ENCODE assay signal across 11 cellular contexts in the genomic region with DNA sequence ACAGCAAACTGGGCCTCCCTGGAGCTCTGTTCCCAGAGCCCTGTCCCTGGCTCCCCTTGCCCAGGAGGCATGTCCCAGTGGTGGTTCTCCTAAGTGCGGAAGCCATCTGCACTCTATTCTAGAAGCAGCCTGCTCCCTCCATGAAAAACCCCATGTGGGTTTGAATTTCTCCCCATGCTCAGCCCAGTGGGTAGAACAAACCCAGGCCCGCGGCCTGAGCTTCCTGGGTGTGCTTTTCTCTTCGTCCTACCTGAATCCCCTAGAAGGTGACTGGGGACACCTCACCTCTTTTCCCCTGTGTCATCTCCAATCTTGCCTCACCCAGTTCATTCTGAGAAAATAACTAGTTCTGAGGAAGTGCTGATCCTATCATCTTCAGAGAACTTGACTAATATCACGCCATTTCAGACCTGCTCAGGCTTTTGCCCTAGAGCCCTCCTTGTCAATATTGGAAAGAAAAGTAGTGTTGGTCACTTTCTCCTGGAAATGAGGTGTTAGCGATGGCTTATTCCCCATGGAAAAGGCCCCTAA. TPM values are rescaled to one million over a fixed set of nuclear protein-coding genes. Genes with fewer than 3 reads are reported as not detected.
DNase-seq lines count a peak whose midpoint lies in the region; ATAC-seq and TF ChIP-seq lines count a peak whose summit lies in the region.
"Had no signal": no experiment of that assay in that cellular context is flagged by ENCODE, and none has a peak within 500 bp of the region (broad histone marks: within the 10 kb centered on the region; RNA-seq: fewer than 3 reads in every experiment).

No MANE protein-coding gene starts in this region.

- H3K9ac ChIP-seq in mesendoderm (ENCODE audit: low read length), result no peak overlapping the region

- no peak overlapping the region for H2AK5ac ChIP-seq in mesendoderm (ENCODE audit: low read length)

- no peak overlapping the region for H3K18ac ChIP-seq in mesendoderm (ENCODE audit: low read length)

- TF ChIP-seq POLR2A in heart left ventricle (IDR thresholded peaks at IDR 0.05) (no peak), testis (IDR thresholded peaks at IDR 0.05) (no peak)

- peaks cover 0 to 32% (median 0%) of the 10 kb centered on the region in 9 donors for H3K36me3 ChIP-seq in heart left ventricle
- H3K36me3 ChIP-seq in naive thymus-derived CD4-positive, alpha-beta T cell (ENCODE audit: control insufficient read depth in 2 of 3, insufficient read depth in 3 of 3, low read length in 3 of 3), result peaks cover 11 to 37% (median 13%) of the 10 kb centered on the region in 3 experiments
- H3K36me3 ChIP-seq in mesendoderm (ENCODE audit: control insufficient read depth, insufficient read depth, low read length), result no peaks in the 10 kb centered on the region
- no peaks in the 10 kb centered on the region for H3K36me3 ChIP-seq in testis (ENCODE audit: low read depth, missing control alignments)

- H3K27me3 ChIP-seq in heart left ventricle, result no peaks in the 10 kb centered on the region
- no peaks in the 10 kb centered on the region for H3K27me3 ChIP-seq in naive thymus-derived CD4-positive, alpha-beta T cell (ENCODE audit: control insufficient read depth in 2 of 2, insufficient read depth in 2 of 2, low read length in 2 of 2)
- H3K27me3 ChIP-seq in mesendoderm (ENCODE audit: insufficient read depth, low read length, poor library complexity), result no peaks in the 10 kb centered on the region
- no peaks in the 10 kb centered on the region for H3K27me3 ChIP-seq in testis

- H3K27ac Mint-ChIP-seq in naive thymus-derived CD4-positive, alpha-beta T cell, result peak overlapping the region; percentile 79 to 98 (median 88)
- H3K27ac Mint-ChIP-seq in type B pancreatic cell, result no peak overlapping the region

- no peak for TF ChIP-seq CTCF in heart left ventricle (IDR thresholded peaks at IDR 0.05)
- TF ChIP-seq CTCF in type B pancreatic cell (conservative IDR thresholded peaks at IDR 0.05), result no peak
- no peak for TF ChIP-seq CTCF in testis (IDR thresholded peaks at IDR 0.05)

- H3K79me2 ChIP-seq in mesendoderm (ENCODE audit: control insufficient read depth, insufficient read depth, low read length), result no peaks in the 10 kb centered on the region

- peaks cover 14 to 63% (median 27%) of the 10 kb centered on the region in 5 donors for H3K36me3 Mint-ChIP-seq in naive thymus-derived CD4-positive, alpha-beta T cell
- no peaks in the 10 kb centered on the region for H3K36me3 Mint-ChIP-seq in type B pancreatic cell

- no peak overlapping the region for H2BK5ac ChIP-seq in mesendoderm (ENCODE audit: low read length)

- no peak overlapping the region for H3K23ac ChIP-seq in mesendoderm (ENCODE audit: low read length)

- H3K4me3 ChIP-seq in heart left ventricle, result no peak overlapping the region
- H3K4me3 ChIP-seq in naive thymus-derived CD4-positive, alpha-beta T cell (ENCODE audit: low read length), result peak overlapping the region; percentile 23
- H3K4me3 ChIP-seq in mesendoderm (ENCODE audit: low read length), result no peak overlapping the region
- no peak overlapping the region for H3K4me3 ChIP-seq in testis

- POLR2A ChIA-PET in naive thymus-derived CD4-positive, alpha-beta T cell (lab: Charles Lee), result interaction anchor here (0.5 to 15.8 kb wide), 12 partner anchors 10 to 154 kb away, joined by 3 to 255 read pairs (median 14); a partner anchor contains a TSS

- no peak overlapping the region for H2BK15ac ChIP-seq in mesendoderm (replicated peaks; ENCODE audit: low read depth)

- DNase-seq in heart left ventricle (no peak), Right ventricle myocardium inferior (ENCODE audit: missing footprints) (no peak), type B pancreatic cell (ENCODE audit: extremely low spot score, unreplicated experiment) (peak; percentile 55), C1 segment of cervical spinal cord (lab: John Stamatoyannopoulos, UW) (no peak), mesendoderm (no peak), testis (no peak)
- DNase-seq in activated effector memory CD4-positive, alpha-beta T cell treated with anti-CD3 and anti-CD28 coated beads, Interleukin-2, amount 50 U/mL, for 16 hours, result peak; percentile 86
- peak in 1 of 9 donors; percentile 60 for DNase-seq in naive thymus-derived CD4-positive, alpha-beta T cell
- DNase-seq: kidney glomerular epithelial cell; NK-92 treated with Interleukin-12 subunit alpha and Interleukin-12 subunit beta, amount 100 ng/mL, for 24 hours had no signal

- ATAC-seq in heart left ventricle, result no peak
- no peak for ATAC-seq in Right ventricle myocardium inferior
- ATAC-seq in naive thymus-derived CD4-positive, alpha-beta T cell, result peak; percentile 24

- peaks cover 0 to 100% (median 5%) of the 10 kb centered on the region in 12 donors for H3K4me1 ChIP-seq in heart left ventricle
- peaks cover 57 to 96% of the 10 kb centered on the region in 2 donors for H3K4me1 ChIP-seq in naive thymus-derived CD4-positive, alpha-beta T cell (ENCODE audit: control insufficient read depth in 2 of 2, insufficient read depth in 2 of 2, low read length in 2 of 2)
- no peaks in the 10 kb centered on the region for H3K4me1 ChIP-seq in mesendoderm (ENCODE audit: control insufficient read depth, low read depth, low read length)
- peaks cover 5% of the 10 kb centered on the region for H3K4me1 ChIP-seq in testis

- H3K4me2 ChIP-seq in mesendoderm (ENCODE audit: low read length), result no peak overlapping the region

- peak overlapping the region in 9 of 12 donors; percentile 25 to 90 (median 75) for H3K27ac ChIP-seq in heart left ventricle
- H3K27ac ChIP-seq in naive thymus-derived CD4-positive, alpha-beta T cell (ENCODE audit: low read depth, low read length), result peak overlapping the region; percentile 58
- H3K27ac ChIP-seq in mesendoderm (ENCODE audit: low read depth, low read length), result no peak overlapping the region
- no peak overlapping the region for H3K27ac ChIP-seq in testis

- H3K9me3 ChIP-seq in heart left ventricle (peaks cover 0 to 6% (median 0%) of the 10 kb centered on the region in 12 donors), testis (no peaks in the 10 kb centered on the region)
- H3K9me3 ChIP-seq in naive thymus-derived CD4-positive, alpha-beta T cell (ENCODE audit: control insufficient read depth in 2 of 3, low read length in 3 of 3), result no peaks in the 10 kb centered on the region

- H3K27me3 Mint-ChIP-seq in naive thymus-derived CD4-positive, alpha-beta T cell, result no peaks in the 10 kb centered on the region
- H3K27me3 Mint-ChIP-seq in type B pancreatic cell, result peaks cover 20% of the 10 kb centered on the region

- peak overlapping the region; percentile 14 to 82 (median 59) for H3K4me3 Mint-ChIP-seq in naive thymus-derived CD4-positive, alpha-beta T cell
- no peak overlapping the region for H3K4me3 Mint-ChIP-seq in type B pancreatic cell

- no peak overlapping the region for H3K56ac ChIP-seq in mesendoderm (ENCODE audit: low read length)

- intact Hi-C loops in heart left ventricle (cut with DNase I) (loop anchor here in 1 of 10 donors (2.0 kb wide), 1 partner anchor 51 kb away; no protein-coding TSS in a partner anchor), Right ventricle myocardium inferior (cut with DNase I) (no loop called here), testis (cut with DNase I; ENCODE audit: low total_unique reads) (no loop called here)
- intact Hi-C loops in naive thymus-derived CD4-positive, alpha-beta T cell (cut with micrococcal nuclease), result loop anchor here (1.0 to 10.0 kb wide), 8 partner anchors 10 to 433 kb away; a partner anchor contains a TSS

- H3K79me1 ChIP-seq in mesendoderm (ENCODE audit: low read length), result no peaks in the 10 kb centered on the region

- H2BK120ac ChIP-seq in mesendoderm (ENCODE audit: low read depth, low read length), result no peak overlapping the region

- 77 to 87% (median 83%) methylated on average over 6 of the region's 6 CpGs for WGBS in heart left ventricle, 4 donors
- no CpG with 5 or more reads among the region's 6 CpGs for WGBS in mesendoderm (ENCODE audit: extremely low coverage, insufficient coverage, low lambda C conversion rate)
- 85 to 96% methylated on average over 6 of the region's 6 CpGs for WGBS in testis, 2 donors

- H3K9me3 Mint-ChIP-seq in naive thymus-derived CD4-positive, alpha-beta T cell, result peaks cover 0 to 8% (median 2%) of the 10 kb centered on the region in 11 donors
- no peaks in the 10 kb centered on the region for H3K9me3 Mint-ChIP-seq in type B pancreatic cell

- CTCF ChIA-PET in naive thymus-derived CD4-positive, alpha-beta T cell (lab: Charles Lee), result interaction anchor here (0.7 to 4.0 kb wide), 7 partner anchors 15 to 945 kb away, joined by 3 to 29 read pairs (median 4); a partner anchor contains a TSS

- H3K4me1 Mint-ChIP-seq in naive thymus-derived CD4-positive, alpha-beta T cell, result peaks cover 66 to 97% (median 73%) of the 10 kb centered on the region in 7 donors
- peaks cover 6% of the 10 kb centered on the region for H3K4me1 Mint-ChIP-seq in type B pancreatic cell (ENCODE audit: unreplicated experiment)

- no peak overlapping the region for H4K8ac ChIP-seq in mesendoderm (ENCODE audit: low read depth, low read length)

- no peak overlapping the region for H3K4ac ChIP-seq in mesendoderm (ENCODE audit: low read depth, low read length)

- H4K5ac ChIP-seq in mesendoderm (ENCODE audit: low read length), result no peak overlapping the region

RNA-seq across cellular contexts. Expression of a gene that starts 15.9 kb away (rescaled TPM):
- total RNA-seq in heart left ventricle (10 to 100 TPM in 2 of 9 donors, 1 to 10 TPM in 7; 2.1 to 49.0 (median 6.3) TPM), Right ventricle myocardium inferior (7.2 TPM), type B pancreatic cell (ENCODE audit: low replicate concordance) (0.48 and 0.62 TPM in 2 replicates), testis (1 to 10 TPM; 3.6 to 7.6 TPM)
- polyA plus RNA-seq in heart left ventricle (1 to 10 TPM; 3.7 to 3.9 TPM), testis (ENCODE audit: insufficient read depth, low read depth, low replicate concordance) (12.8 TPM)
- total RNA-seq in naive thymus-derived CD4-positive, alpha-beta T cell, result 100 to 1,000 TPM; 154 to 300 (median 184) TPM
- 100 to 1,000 TPM in 1 of 2 donors, 10 to 100 TPM in 1; 85.2 to 163 TPM for polyA plus RNA-seq in naive thymus-derived CD4-positive, alpha-beta T cell
- 0.06 TPM for polyA plus RNA-seq in mesendoderm (2013, experiment 1 of 2)
- polyA plus RNA-seq in mesendoderm (2013, experiment 2 of 2), result 0.10 TPM
- polyA plus RNA-seq: AG04450 had no signal

Comparison
In these comparisons a context has a peak if more than half of its experiments do, and no peak if none do; other contexts are left out.
1. DNase-seq: peak in activated effector memory CD4-positive, alpha-beta T cell treated with anti-CD3 and anti-CD28 coated beads, Interleukin-2, amount 50 U/mL, for 16 hours (single experiment) and type B pancreatic cell (single experiment); none in heart left ventricle (0 of 5), Right ventricle myocardium inferior (single experiment), C1 segment of cervical spinal cord (0 of 14), mesendoderm (single experiment) and testis (single experiment).
2. H3K27ac ChIP-seq: peak in heart left ventricle (9 of 12) and naive thymus-derived CD4-positive, alpha-beta T cell (single experiment); none in mesendoderm (single experiment) and testis (0 of 2).
3. intact Hi-C loops: an anchor here in naive thymus-derived CD4-positive, alpha-beta T cell (1.0 to 10.0 kb wide); none called in Right ventricle myocardium inferior and testis.